In genomic region chr2:231670892-231671616, GRCh38 we compare ENCODE assay signal across 9 cellular contexts.
DNase-seq lines count a peak whose midpoint lies in the region; ATAC-seq lines count a peak whose summit lies in the region.
"Had no signal": no experiment of that assay in that cellular context is flagged by ENCODE, and none has a peak within 500 bp of the region (broad histone marks: within the 10 kb centered on the region; RNA-seq: fewer than 3 reads in every experiment).

No MANE protein-coding gene starts in this region.

- no peaks in the 10 kb centered on the region for H3K9me3 ChIP-seq in mucosa of rectum (ENCODE audit: control insufficient read depth in 2 of 2, low read length in 2 of 2)

- peak overlapping the region; percentile 58 to 80 for H3K9ac ChIP-seq in mucosa of rectum (ENCODE audit: low read depth in 1 of 2, low read length in 2 of 2)

- ATAC-seq in HG03139 (IDR thresholded peaks at IDR 0.05; ENCODE audit: unreplicated experiment) = peak; percentile 1

- H3K27ac ChIP-seq in angular gyrus (ENCODE audit: low read depth, low read length) = peak overlapping the region; percentile 60
- peak overlapping the region; percentile 94 to 99 for H3K27ac ChIP-seq in mucosa of rectum (ENCODE audit: low read depth in 2 of 2, low read length in 2 of 2)
- H3K27ac ChIP-seq: C4-2B had no signal

- H3K4me3 ChIP-seq in mucosa of rectum (ENCODE audit: low read length in 2 of 2) = peak overlapping the region; percentile 55 to 60

- DNase-seq in NCI-H345 (lab: John Stamatoyannopoulos, UW) (peak; percentile 13), NCI-H345 treated with DMSO at 0.1 percent for 48 hours (lab: John Stamatoyannopoulos, UW; ENCODE audit: unreplicated experiment) (no peak), AG08395 (ENCODE audit: low spot score) (no peak), NCI-H1436 treated with DMSO at 0.1 percent for 48 hours (lab: John Stamatoyannopoulos, UW) (no peak)
- no peak for DNase-seq in activated CD8-positive, alpha-beta memory T cell treated with anti-CD3 and anti-CD28 coated beads for 24 hours

- no peaks in the 10 kb centered on the region for H3K27me3 ChIP-seq in mucosa of rectum (ENCODE audit: control insufficient read depth in 2 of 2, insufficient read depth in 2 of 2, low read length in 2 of 2)

- H3K4me1 ChIP-seq in mucosa of rectum (ENCODE audit: control insufficient read depth in 2 of 2, insufficient read depth in 2 of 2, low read length in 2 of 2) = peaks cover 60 to 77% of the 10 kb centered on the region in 2 donors

- H3K36me3 ChIP-seq in mucosa of rectum (ENCODE audit: control insufficient read depth in 2 of 2, insufficient read depth in 2 of 2, low read length in 2 of 2) = no peaks in the 10 kb centered on the region
